In the genomic region with DNA sequence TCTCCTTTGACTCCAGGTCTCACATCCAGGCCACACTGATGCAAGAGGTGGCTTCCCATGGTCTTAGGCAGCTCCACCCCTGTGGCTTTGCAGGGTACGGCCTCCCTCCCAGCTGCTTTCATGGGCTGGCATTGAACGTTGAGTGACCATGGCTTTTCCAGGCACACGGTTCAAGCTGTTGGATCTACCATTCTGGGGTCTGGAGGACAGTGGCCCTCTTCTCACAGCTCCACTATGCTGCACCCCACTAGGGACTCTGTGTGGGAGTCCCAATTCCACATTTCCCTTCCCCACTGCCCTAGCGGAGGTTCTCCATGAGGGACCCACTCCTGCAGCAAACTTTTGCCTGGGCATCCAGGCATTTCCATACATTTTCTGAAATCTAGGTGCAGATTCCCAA, we compare ENCODE assay signal across 9 cellular contexts. TPM values are rescaled to one million over a fixed set of nuclear protein-coding genes. Genes with fewer than 3 reads are reported as not detected.
DNase-seq lines count a peak whose midpoint lies in the region; FAIRE-seq and TF ChIP-seq lines count a peak whose summit lies in the region.
"Not testable (repeated sequence)": the region's sequence is repeated elsewhere in the genome, so short reads cannot be mapped to it uniquely, and the experiment has no call there.
"Had no signal": no experiment of that assay in that cellular context is flagged by ENCODE, and none has a peak within 500 bp of the region (broad histone marks: within the 10 kb centered on the region; RNA-seq: fewer than 3 reads in every experiment).

No MANE protein-coding gene starts in this region.

- not testable (repeated sequence) for TF ChIP-seq CTCF in thyroid gland (IDR thresholded peaks at IDR 0.05)

- peaks cover 77% of the 10 kb centered on the region in 2 donors for H3K4me1 ChIP-seq in thyroid gland

- intact Hi-C loops in thyroid gland (cut with DNase I) = not testable (repeated sequence)

- WGBS in thyroid gland, 2 donors = 72 to 76% methylated on average over 4 of the region's 4 CpGs

- H3K36me3 ChIP-seq in thyroid gland = not testable (repeated sequence)

- not testable (repeated sequence) for DNase-seq in HTR-8/SVneo (ENCODE audit: insufficient read length, low spot score); thyroid gland

- not testable (repeated sequence) for H3K27me3 ChIP-seq in thyroid gland

- TF ChIP-seq POLR2A in thyroid gland (IDR thresholded peaks at IDR 0.05) = not testable (repeated sequence)

- not testable (repeated sequence) for H3K9me3 ChIP-seq in thyroid gland

- H3K27ac ChIP-seq in thyroid gland = peak overlapping the region in 2 of 3 donors; percentile 94 to 97

- not testable (repeated sequence) for H3K4me3 ChIP-seq in thyroid gland (replicated peaks in 1 of 3)

- peak; percentile 77 for FAIRE-seq in HTR-8/SVneo (lab: Jason Lieb, UNC)

RNA-seq across cellular contexts. Expression of a gene that starts 27.1 kb away (rescaled TPM):
- total RNA-seq in thyroid gland = 100 to 1,000 TPM in 1 of 4 donors, 10 to 100 TPM in 3; 34.0 to 113 (median 80.2) TPM
- total RNA-seq: B cell; Calu3; CD4-positive, alpha-beta memory T cell; CD4-positive, alpha-beta T cell; CD4-positive, CD25-positive, alpha-beta regulatory T cell; CD8-positive, alpha-beta memory T cell; CD8-positive, alpha-beta T cell had no signal
